In the genomic region with DNA sequence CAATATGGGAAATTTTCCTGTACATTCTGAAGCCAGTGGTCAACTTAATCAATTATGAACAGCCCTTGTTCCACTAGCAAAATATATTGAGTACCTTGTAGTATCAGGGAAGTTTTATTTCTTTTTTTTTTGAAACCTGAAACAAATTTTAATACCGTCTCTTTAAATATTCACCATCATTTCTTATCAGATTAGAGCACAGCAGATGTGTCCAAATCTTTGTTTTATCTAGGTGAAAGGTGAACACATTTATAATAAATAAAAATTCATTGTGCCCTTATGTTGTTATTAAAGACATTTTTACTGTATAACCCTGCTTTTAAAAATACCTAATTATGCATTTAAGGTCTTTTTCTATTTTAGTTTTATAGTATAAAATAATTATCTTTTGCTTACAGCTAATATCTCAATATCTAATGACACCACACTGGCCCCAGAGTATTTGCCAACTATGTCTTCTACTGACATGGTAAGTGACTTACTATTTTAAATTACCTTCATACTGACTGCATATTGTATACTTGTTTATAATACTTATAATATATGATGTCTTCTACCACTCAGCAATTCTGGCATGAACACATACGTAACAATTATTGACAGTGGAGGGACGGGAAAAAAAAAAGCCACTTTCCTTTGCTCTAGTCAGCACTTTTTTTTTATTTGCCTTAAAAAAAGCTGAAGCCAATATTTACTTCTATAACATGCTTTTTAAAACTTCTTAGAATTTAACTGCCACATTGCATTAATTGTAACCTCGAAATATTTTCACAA, we compare ENCODE assay signal across 25 cellular contexts.
DNase-seq lines count a peak whose midpoint lies in the region; ATAC-seq and TF ChIP-seq lines count a peak whose summit lies in the region.
"Had no signal": no experiment of that assay in that cellular context is flagged by ENCODE, and none has a peak within 500 bp of the region (broad histone marks: within the 10 kb centered on the region; RNA-seq: fewer than 3 reads in every experiment).

No MANE protein-coding gene starts in this region.

- H3K9me3 ChIP-seq in endodermal cell (ENCODE audit: control insufficient read depth, low read length) (no peaks in the 10 kb centered on the region), neural cell (ENCODE audit: low read length) (no peaks in the 10 kb centered on the region), thyroid gland (no peaks in the 10 kb centered on the region)
- H3K9me3 ChIP-seq: adrenal gland, prostate gland, thoracic aorta had no signal

- intact Hi-C loops in Right ventricle myocardium superior (cut with DNase I) (no loop called here), cardiac septum (cut with DNase I) (no loop called here), thyroid gland (cut with DNase I) (no loop called here)

- H3K36me3 Mint-ChIP-seq in endodermal cell (ENCODE audit: low read depth), result no peaks in the 10 kb centered on the region
- H3K36me3 Mint-ChIP-seq: stimulated activated naive B cell treated with anti-CD40 and anti-IgM and Interleukin-4, amounts not matched to agents 10 μg/mL and 1 μg/mL and 100 μg/mL, for 72 hours had no signal

- H3K27me3 ChIP-seq in endodermal cell (ENCODE audit: control insufficient read depth, insufficient read depth, low read length, poor library complexity, severe bottlenecking), result no peaks in the 10 kb centered on the region
- H3K27me3 ChIP-seq in neural cell (ENCODE audit: insufficient read depth, low read depth, low read length), result no peaks in the 10 kb centered on the region
- H3K27me3 ChIP-seq in thyroid gland, result no peaks in the 10 kb centered on the region
- H3K27me3 ChIP-seq: adrenal gland had no signal

- no peaks in the 10 kb centered on the region for H3K79me2 ChIP-seq in neural cell (replicated peaks; ENCODE audit: insufficient read depth, low read length)

- H3K4me1 Mint-ChIP-seq in endodermal cell, result peaks cover 6% of the 10 kb centered on the region
- H3K4me1 Mint-ChIP-seq: stimulated activated naive B cell treated with anti-CD40 and anti-IgM and Interleukin-4, amounts not matched to agents 10 μg/mL and 1 μg/mL and 100 μg/mL, for 72 hours had no signal

- 88 to 91% methylated on average over 3 of the region's 4 CpGs for WGBS in endodermal cell (ENCODE audit: insufficient coverage in 1 of 2, insufficient read length in 1 of 2), 2 experiments
- WGBS in thyroid gland, 2 donors, result 62 to 70% methylated on average over 4 of the region's 4 CpGs

- TF ChIP-seq CTCF in endodermal cell (conservative IDR thresholded peaks at IDR 0.05) (no peak), neural cell (IDR thresholded peaks at IDR 0.05; ENCODE audit: poor library complexity, severe bottlenecking) (no peak), thyroid gland (IDR thresholded peaks at IDR 0.05) (no peak), coronary artery (IDR thresholded peaks at IDR 0.05) (no peak)

- peak; percentile 42 for ATAC-seq in Right ventricle myocardium superior (ENCODE audit: poor library complexity)
- ATAC-seq: activated CD8-positive, alpha-beta T cell treated with anti-CD3 and anti-CD28 coated beads, Interleukin-2, amount 10 ng/mL, durations not matched to agents 7 days and 5 days; stimulated activated naive B cell treated with anti-CD40 and anti-IgM and Interleukin-4, amounts not matched to agents 10 μg/mL and 1 μg/mL and 100 μg/mL, for 72 hours had no signal

- no peaks in the 10 kb centered on the region for H3F3A ChIP-seq in neural cell (ENCODE audit: insufficient read depth, low read length, poor library complexity, severe bottlenecking)

- TF ChIP-seq EP300 in neural cell (conservative IDR thresholded peaks at IDR 0.05; ENCODE audit: poor library complexity, severe bottlenecking), result no peak

- H3K4me3 ChIP-seq in endodermal cell (ENCODE audit: low read length) (no peak overlapping the region), neural cell (ENCODE audit: low read length) (no peak overlapping the region), thyroid gland (replicated peaks in 1 of 3) (no peak overlapping the region), coronary artery (no peak overlapping the region)
- H3K4me3 ChIP-seq: prostate gland, skin epidermis, thoracic aorta had no signal

- no peak overlapping the region for H3K4me3 Mint-ChIP-seq in endodermal cell
- H3K4me3 Mint-ChIP-seq: activated CD8-positive, alpha-beta T cell treated with anti-CD3 and anti-CD28 coated beads, Interleukin-2, amount 10 ng/mL, durations not matched to agents 7 days and 5 days; stimulated activated naive B cell treated with anti-CD40 and anti-IgM and Interleukin-4, amounts not matched to agents 10 μg/mL and 1 μg/mL and 100 μg/mL, for 72 hours had no signal

- TF ChIP-seq POLR2A in thyroid gland (IDR thresholded peaks at IDR 0.05), result no peak

- no peak overlapping the region for H3K27ac Mint-ChIP-seq in endodermal cell
- H3K27ac Mint-ChIP-seq: activated CD8-positive, alpha-beta T cell treated with anti-CD3 and anti-CD28 coated beads, Interleukin-2, amount 10 ng/mL, durations not matched to agents 7 days and 5 days; stimulated activated naive B cell treated with anti-CD40 and anti-IgM and Interleukin-4, amounts not matched to agents 10 μg/mL and 1 μg/mL and 100 μg/mL, for 72 hours had no signal

- H2AFZ ChIP-seq in neural cell (ENCODE audit: low read depth, low read length), result no peak overlapping the region

- H3K4me1 ChIP-seq in endodermal cell (ENCODE audit: control insufficient read depth, insufficient read depth, low read length) (peaks cover 8% of the 10 kb centered on the region), thyroid gland (peaks cover 4 to 15% of the 10 kb centered on the region in 2 donors)
- H3K4me1 ChIP-seq: prostate gland had no signal

- no peaks in the 10 kb centered on the region for H3K36me3 ChIP-seq in endodermal cell (ENCODE audit: control insufficient read depth, insufficient read depth, low read length)
- no peaks in the 10 kb centered on the region for H3K36me3 ChIP-seq in neural cell (ENCODE audit: insufficient read depth, low read length)
- H3K36me3 ChIP-seq in thyroid gland, result no peaks in the 10 kb centered on the region
- H3K36me3 ChIP-seq: adrenal gland, prostate gland, thoracic aorta had no signal

- H3K9ac ChIP-seq in endodermal cell (ENCODE audit: extremely low read depth, low read length, poor library complexity, severe bottlenecking) (no peak overlapping the region), neural cell (ENCODE audit: low read length) (no peak overlapping the region)

- no peaks in the 10 kb centered on the region for H3K27me3 Mint-ChIP-seq in endodermal cell (ENCODE audit: insufficient read depth)
- H3K27me3 Mint-ChIP-seq: stimulated activated naive B cell treated with anti-CD40 and anti-IgM and Interleukin-4, amounts not matched to agents 10 μg/mL and 1 μg/mL and 100 μg/mL, for 72 hours had no signal

- no peak for TF ChIP-seq RAD21 in neural cell (conservative IDR thresholded peaks at IDR 0.05)

- no peaks in the 10 kb centered on the region for H3K9me2 ChIP-seq in neural cell (ENCODE audit: insufficient read depth, low read length)

- H3K9me3 Mint-ChIP-seq in endodermal cell, result no peaks in the 10 kb centered on the region

- peak overlapping the region; percentile 65 for H3K27ac ChIP-seq in endodermal cell (ENCODE audit: low read depth, low read length)
- no peak overlapping the region for H3K27ac ChIP-seq in neural cell (ENCODE audit: low read length)
- H3K27ac ChIP-seq in thyroid gland, result peak overlapping the region; percentile 7 to 62 (median 44)
- H3K27ac ChIP-seq in coronary artery, result no peak overlapping the region
- H3K27ac ChIP-seq: prostate gland, skin epidermis, thoracic aorta had no signal

- DNase-seq in Right ventricle myocardium superior (no peak), cardiac septum (ENCODE audit: low spot score) (no peak), endodermal cell (no peak), thyroid gland (no peak), coronary artery (ENCODE audit: low spot score) (no peak), KG1 (lab: John Stamatoyannopoulos, UW) (no peak), hypothalamus (lab: John Stamatoyannopoulos, UW) (no peak)
- DNase-seq: 8988T; activated CD4-positive, alpha-beta T cell treated with anti-CD3 and anti-CD28 coated beads for 1 hour; activated CD8-positive, alpha-beta T cell treated with anti-CD3 and anti-CD28 coated beads, Interleukin-2, amount 10 ng/mL, durations not matched to agents 7 days and 5 days; activated gamma-delta T cell; AML-193; dermis blood vessel endothelial cell; Karpas-422; NCI-H187; NCI-H2227 treated with DMSO at 0.1 percent for 48 hours; NCI-H748 treated with DMSO at 0.1 percent for 48 hours; OCI-M1; SHP77 treated with DMSO at 0.1 percent for 48 hours; stimulated activated naive B cell treated with anti-CD40 and anti-IgM and Interleukin-4, amounts not matched to agents 10 μg/mL and 1 μg/mL and 100 μg/mL, for 72 hours had no signal

- H3K4me2 ChIP-seq in neural cell (ENCODE audit: low read length), result peak overlapping the region; percentile 1

- no peaks in the 10 kb centered on the region for H4K20me1 ChIP-seq in neural cell (ENCODE audit: insufficient read depth)

TF ChIP-seq in neural cell, 6 proteins besides CTCF, POLR2A, EP300 and RAD21:
- no peak for TF ChIP-seq POLR2AphosphoS5 (IDR thresholded peaks at IDR 0.05)

Comparison
In these comparisons a context has a peak if more than half of its experiments do, and no peak if none do; other contexts are left out.
1. H3K27ac ChIP-seq: peak in endodermal cell (single experiment) and thyroid gland (3 of 3); none in neural cell (single experiment) and coronary artery (0 of 2).